9 cellular contexts compared by ENCODE assay signal in genomic region chr17:37742762-37743611, GRCh38. TPM values are rescaled to one million over a fixed set of nuclear protein-coding genes. Genes with fewer than 3 reads are reported as not detected.
DNase-seq lines count a peak whose midpoint lies in the region; ATAC-seq, FAIRE-seq and TF ChIP-seq lines count a peak whose summit lies in the region.
"Had no signal": no experiment of that assay in that cellular context is flagged by ENCODE, and none has a peak within 500 bp of the region (broad histone marks: within the 10 kb centered on the region; RNA-seq: fewer than 3 reads in every experiment).

No MANE protein-coding gene starts in this region.

- peak; percentile 70 for DNase-seq in GM20000 (ENCODE audit: low spot score)
- DNase-seq in T-helper 17 cell: no peak
- peak; percentile 74 for DNase-seq in hepatocyte (ENCODE audit: low spot score)
- no peak for DNase-seq in gastrocnemius medialis
- no peak for DNase-seq in activated gamma-delta T cell treated with Interleukin-2 at 50 U/mL for 16 hours
- DNase-seq in H54 (ENCODE audit: insufficient read length, low spot score): no peak
- no peak for DNase-seq in MCF 10A (ENCODE audit: unreplicated experiment)
- no peak for DNase-seq in NCI-H524 treated with DMSO at 0.1 percent for 48 hours (lab: John Stamatoyannopoulos, UW)

- FAIRE-seq in H54 (lab: Jason Lieb, UNC): no peak

- H3K4me1 ChIP-seq in hepatocyte (ENCODE audit: insufficient read depth) (peaks cover 4% of the 10 kb centered on the region), gastrocnemius medialis (peaks cover 15 to 22% of the 10 kb centered on the region in 2 donors)

- H3K9me3 Mint-ChIP-seq in MCF 10A (ENCODE audit: unreplicated experiment): no peaks in the 10 kb centered on the region

- H3K27me3 ChIP-seq in hepatocyte (peaks cover 71% of the 10 kb centered on the region), gastrocnemius medialis (peaks cover 87 to 98% (median 94%) of the 10 kb centered on the region in 3 donors)

- POLR2A ChIA-PET in MCF 10A (lab: Yijun Ruan, JAX): no interaction called here

- ATAC-seq in T-helper 17 cell: peak; percentile 25
- ATAC-seq in gastrocnemius medialis: no peak

- H3K27me3 Mint-ChIP-seq in T-helper 17 cell (peaks cover 71% of the 10 kb centered on the region), MCF 10A (ENCODE audit: insufficient read depth, unreplicated experiment) (peaks cover 98% of the 10 kb centered on the region)

- H3K9me3 ChIP-seq in T-helper 17 cell (ENCODE audit: control insufficient read depth, low read length, poor library complexity, severe bottlenecking) (no peaks in the 10 kb centered on the region), hepatocyte (ENCODE audit: low read depth) (no peaks in the 10 kb centered on the region), gastrocnemius medialis (no peaks in the 10 kb centered on the region)

- H3K79me2 ChIP-seq in hepatocyte: peaks cover 70% of the 10 kb centered on the region

- no peak for TF ChIP-seq CTCF in GM20000 (IDR thresholded peaks at IDR 0.05; ENCODE audit: extremely low read depth, missing control alignments)
- TF ChIP-seq CTCF in hepatocyte (IDR thresholded peaks at IDR 0.05; ENCODE audit: poor library complexity): no peak
- no peak for TF ChIP-seq CTCF in gastrocnemius medialis (IDR thresholded peaks at IDR 0.05 in 4 of 5, conservative IDR thresholded peaks at IDR 0.05 in 1 of 5)
- no peak for TF ChIP-seq CTCF in MCF 10A (IDR thresholded peaks at IDR 0.05; ENCODE audit: unreplicated experiment)

- H3K27ac Mint-ChIP-seq in T-helper 17 cell (peak overlapping the region; percentile 51), MCF 10A (ENCODE audit: low read depth, unreplicated experiment) (no peak overlapping the region)

- intact Hi-C loops in gastrocnemius medialis (cut with DNase I; ENCODE audit: low total_unique reads): no loop called here
- intact Hi-C loops in MCF 10A (cut with micrococcal nuclease): no loop called here

- in situ Hi-C loops in gastrocnemius medialis (cut with MboI; ENCODE audit: low sequenced_read_pairs in 4 of 4): loop anchor here in 1 of 4 donors (25.0 kb wide), 1 partner anchor 94 kb away; no protein-coding TSS in a partner anchor

- H3K27ac ChIP-seq in hepatocyte (peak overlapping the region; percentile 95), gastrocnemius medialis (no peak overlapping the region)

- H3K36me3 ChIP-seq in hepatocyte (replicated peaks; ENCODE audit: insufficient read depth, low read depth) (no peaks in the 10 kb centered on the region), gastrocnemius medialis (no peaks in the 10 kb centered on the region)

- no peaks in the 10 kb centered on the region for H3K9me2 ChIP-seq in hepatocyte (replicated peaks; ENCODE audit: insufficient read depth)

- H2AFZ ChIP-seq in hepatocyte: peak overlapping the region; percentile 22

- H3K4me2 ChIP-seq in hepatocyte: peak overlapping the region; percentile 85

- CTCF ChIA-PET in MCF 10A (lab: Yijun Ruan, JAX): no interaction called here

- H3K4me1 Mint-ChIP-seq in T-helper 17 cell (peaks cover 17% of the 10 kb centered on the region), MCF 10A (ENCODE audit: insufficient read depth, unreplicated experiment) (peaks cover 4% of the 10 kb centered on the region)

- H3K36me3 Mint-ChIP-seq in T-helper 17 cell (ENCODE audit: low read depth) (peaks cover 10% of the 10 kb centered on the region), MCF 10A (ENCODE audit: insufficient read depth, unreplicated experiment) (no peaks in the 10 kb centered on the region)

- peak overlapping the region; percentile 72 for H3K4me3 Mint-ChIP-seq in T-helper 17 cell
- H3K4me3 Mint-ChIP-seq in MCF 10A (ENCODE audit: unreplicated experiment): no peak overlapping the region

- WGBS in hepatocyte (ENCODE audit: low lambda C conversion rate, missing lambda C conversion rate): 2% methylated on average over 52 of the region's 76 CpGs

- BruUV-seq in MCF 10A (replicated peaks; lab: Mats Ljungman, UMichigan): no TSS peak

- H3K4me3 ChIP-seq in hepatocyte (peak overlapping the region; percentile 86), gastrocnemius medialis (peak overlapping the region; percentile 22 to 44 (median 41))

- TF ChIP-seq POLR2A in gastrocnemius medialis (IDR thresholded peaks at IDR 0.05) (no peak), H54 (IDR thresholded peaks at IDR 0.05; ENCODE audit: low read depth, low read length) (no peak)

- no peaks in the 10 kb centered on the region for H4K20me1 ChIP-seq in hepatocyte (ENCODE audit: insufficient read depth, poor library complexity, severe bottlenecking)

RNA-seq across cellular contexts. Expression of gene HNF1B, which starts 1.9 kb away (rescaled TPM):
- total RNA-seq in T-helper 17 cell (not detected), hepatocyte (5.7 and 8.8 TPM in 2 replicates), gastrocnemius medialis (not detected), MCF 10A (2022) (not detected in 2 replicates)
- polyA plus RNA-seq in hepatocyte: 18.2 and 19.6 TPM in 2 replicates
- total RNA-seq: myocyte had no signal

Comparison
In these comparisons a context has a peak if more than half of its experiments do, and no peak if none do; other contexts are left out.
1. DNase-seq: peak in GM20000 (single experiment) and hepatocyte (single experiment); none in T-helper 17 cell (0 of 3), gastrocnemius medialis (0 of 2), activated gamma-delta T cell treated with Interleukin-2 at 50 U/mL for 16 hours (single experiment), H54 (single experiment), MCF 10A (single experiment) and NCI-H524 treated with DMSO at 0.1 percent for 48 hours (single experiment).